In the genomic region with DNA sequence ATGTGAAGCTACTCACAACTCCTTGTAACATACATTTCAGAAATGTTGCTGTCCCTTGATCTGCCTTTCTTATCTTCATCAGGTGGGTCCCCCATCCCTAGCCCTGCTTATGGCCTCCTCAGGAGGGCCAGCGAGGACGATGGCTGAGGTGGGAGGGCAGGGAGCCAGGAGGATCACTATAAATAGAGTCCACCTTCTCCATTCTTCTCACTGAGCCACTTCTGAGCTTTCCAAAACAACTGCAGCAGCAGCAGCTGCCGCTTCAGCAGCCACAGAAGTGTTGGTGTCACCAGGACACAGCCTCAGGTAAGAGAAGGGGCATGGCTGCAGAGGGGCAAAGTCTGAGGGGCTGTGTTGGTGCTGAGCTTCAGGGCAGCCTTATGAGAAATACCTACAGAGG, we compare ENCODE assay signal across 18 cellular contexts. TPM values are rescaled to one million over a fixed set of nuclear protein-coding genes. Genes with fewer than 3 reads are reported as not detected.
DNase-seq lines count a peak whose midpoint lies in the region; ATAC-seq, FAIRE-seq and TF ChIP-seq lines count a peak whose summit lies in the region.
"Had no signal": no experiment of that assay in that cellular context is flagged by ENCODE, and none has a peak within 500 bp of the region (broad histone marks: within the 10 kb centered on the region; RNA-seq: fewer than 3 reads in every experiment).

No MANE protein-coding gene starts in this region.

- WGBS in IMR-90 (ENCODE audit: extremely low coverage in 2 of 2, insufficient read length in 1 of 2), 2 experiments = no CpG with 5 or more reads among the region's 3 CpGs
- WGBS in HepG2 (ENCODE audit: low lambda C conversion rate) = 57% methylated on average over 3 of the region's 3 CpGs

- H2BK20ac ChIP-seq in IMR-90 (ENCODE audit: low read depth, low read length) = peak overlapping the region; percentile 69

- TF ChIP-seq EP300 in HepG2 (IDR thresholded peaks at IDR 0.05; ENCODE audit: low read depth in 2 of 2, low read length in 2 of 2) (no peak), HepG2 (CRISPR knock-in tag; IDR thresholded peaks at IDR 0.05; ENCODE audit: borderline replicate concordance) (no peak)

- TF ChIP-seq RAD21 in IMR-90 (IDR thresholded peaks at IDR 0.05; ENCODE audit: low read length) = no peak
- TF ChIP-seq RAD21 in HepG2 (CRISPR knock-in tag; IDR thresholded peaks at IDR 0.05) = no peak

- H2BK5ac ChIP-seq in IMR-90 (ENCODE audit: low read depth, low read length, poor library complexity, severe bottlenecking) = no peak overlapping the region

- in situ Hi-C loops in IMR-90 (cut with MboI; ENCODE audit: low sequenced_read_pairs) = no loop called here
- in situ Hi-C loops in HepG2 (cut with HindIII; ENCODE audit: extremely low pct_ligation_motif_present, low pct_unique_long_range_greater_than_20kb) = no loop called here

- H3K4ac ChIP-seq in IMR-90 (ENCODE audit: low read depth, low read length) = peak overlapping the region; percentile 50

- no peaks in the 10 kb centered on the region for H3K27me3 ChIP-seq in IMR-90 (ENCODE audit: control insufficient read depth, insufficient read depth, low read length)
- H3K27me3 ChIP-seq in HepG2 (ENCODE audit: control insufficient read depth in 1 of 2, insufficient read depth in 2 of 2, low read length in 2 of 2) = peaks cover 0 to under 1% of the 10 kb centered on the region in 2 experiments; a peak in 1 of 5 replicates
- H3K27me3 ChIP-seq: BLaER1 had no signal

- no peak overlapping the region for H3K23ac ChIP-seq in IMR-90 (ENCODE audit: low read depth, low read length)

- H4K8ac ChIP-seq in IMR-90 (ENCODE audit: low read depth in 2 of 2, low read length in 2 of 2) = no peak overlapping the region

- peak overlapping the region; percentile 58; the same call in 1 of the 2 replicates for H4K91ac ChIP-seq in IMR-90 (ENCODE audit: insufficient read depth, low read depth, low read length)

- H2BK15ac ChIP-seq in IMR-90 (ENCODE audit: low read depth, low read length) = 0 out of 3 replicates have a peak overlapping the region, but pooled peaks have one; percentile 30

- peaks cover 24% of the 10 kb centered on the region for H3K9me1 ChIP-seq in IMR-90 (ENCODE audit: insufficient read depth, low read length)

- CTCF ChIA-PET in IMR-90 (lab: Yijun Ruan, JAX) = no interaction called here
- CTCF ChIA-PET in HepG2 (lab: Yijun Ruan, JAX; ENCODE audit: low intra/inter-chr PET ratio, low total read pairs) = no interaction called here

- no peak overlapping the region for H3K56ac ChIP-seq in IMR-90 (ENCODE audit: extremely low read depth, insufficient read depth, low read length)

- no peaks in the 10 kb centered on the region; the same call in 1 of the 2 replicates for H4K20me1 ChIP-seq in IMR-90 (ENCODE audit: insufficient read depth, low read length)
- no peaks in the 10 kb centered on the region for H4K20me1 ChIP-seq in HepG2 (ENCODE audit: insufficient read depth, low read length)
- H4K20me1 ChIP-seq: BLaER1 had no signal

- no peaks in the 10 kb centered on the region for H3K79me2 ChIP-seq in HepG2 (ENCODE audit: insufficient read depth, low read length)

- H3K27ac ChIP-seq in IMR-90 (ENCODE audit: insufficient read depth, low read length) (no peak overlapping the region), HepG2 (ENCODE audit: extremely low read length, insufficient read depth, low read length) (no peak overlapping the region)
- H3K27ac ChIP-seq: BLaER1 had no signal

- ATAC-seq in IMR-90 (ENCODE audit: low read depth) (no peak), HepG2 (no peak)
- ATAC-seq: A549 had no signal

- intact Hi-C loops in IMR-90 (cut with micrococcal nuclease) (no loop called here), HepG2 (cut with micrococcal nuclease; ENCODE audit: unreplicated experiment) (no loop called here)

- H3K4me1 ChIP-seq in IMR-90 (ENCODE audit: control insufficient read depth, insufficient read depth, low read length) (peaks cover 14% of the 10 kb centered on the region), HepG2 (ENCODE audit: insufficient read depth, low read length) (peaks cover 15% of the 10 kb centered on the region)

- no peak overlapping the region; the same call in 1 of the 2 replicates for H3K14ac ChIP-seq in IMR-90 (replicated peaks; ENCODE audit: low read depth, low read length)

- no peak overlapping the region for H3K9ac ChIP-seq in IMR-90 (ENCODE audit: low read depth, low read length)
- H3K9ac ChIP-seq in HepG2 (ENCODE audit: insufficient read depth, low read depth, low read length) = no peak overlapping the region
- H3K9ac ChIP-seq: BLaER1 had no signal

- peak overlapping the region; percentile 25; the same call in 1 of the 2 replicates for H2AK5ac ChIP-seq in IMR-90 (ENCODE audit: low read depth, low read length)

- dilution Hi-C loops in IMR-90 (cut with HindIII; ENCODE audit: low sequenced_read_pairs, unreplicated experiment) = no loop called here

- H3K9me3 ChIP-seq in IMR-90 (ENCODE audit: control insufficient read depth, insufficient read depth, low read length) = no peaks in the 10 kb centered on the region
- no peaks in the 10 kb centered on the region for H3K9me3 ChIP-seq in HepG2 (ENCODE audit: low read length)
- H3K9me3 ChIP-seq: A549, BLaER1 had no signal

- H3K4me3 ChIP-seq in IMR-90 (ENCODE audit: insufficient read depth, low read depth, low read length) (no peak overlapping the region), HepG2 (replicated peaks in 1 of 3; ENCODE audit: insufficient read depth in 1 of 3, low read depth in 2 of 3, low read length in 3 of 3) (no peak overlapping the region)
- H3K4me3 ChIP-seq: A549, BLaER1 had no signal

- no peak overlapping the region for H3K4me2 ChIP-seq in IMR-90 (ENCODE audit: low read depth, low read length)
- H3K4me2 ChIP-seq in HepG2 (ENCODE audit: low read depth, low read length) = no peak overlapping the region
- H3K4me2 ChIP-seq: A549, BLaER1 had no signal

- H2AK9ac ChIP-seq in IMR-90 (replicated peaks; ENCODE audit: low read depth, low read length, poor library complexity) = no peak overlapping the region

- H4K5ac ChIP-seq in IMR-90 (ENCODE audit: low read depth, low read length) = no peak overlapping the region

- DNase-seq in NCI-H2171 treated with DMSO at 0.1 percent for 48 hours (lab: John Stamatoyannopoulos, UW) (peak; percentile 40), NCI-H2171 (lab: John Stamatoyannopoulos, UW) (no peak), DMS53 (lab: John Stamatoyannopoulos, UW) (peak; percentile 65), IMR-90 (no peak), NCI-H748 treated with DMSO at 0.1 percent for 48 hours (lab: John Stamatoyannopoulos, UW) (peak; percentile 21), NCI-H526 treated with DMSO at 0.1 percent for 48 hours (lab: John Stamatoyannopoulos, UW) (no peak), NCI-H446 treated with DMSO at 0.1 percent for 48 hours (lab: John Stamatoyannopoulos, UW) (no peak), HepG2 (ENCODE audit: low spot score) (no peak)
- DNase-seq: CD4-positive, alpha-beta memory T cell; DND-41; H7; HFFc6; KG1; NCI-H2081; T-helper 1 cell; T-helper 9 cell had no signal

- H2BK120ac ChIP-seq in IMR-90 (ENCODE audit: low read depth, low read length) = peak overlapping the region; percentile 52; the same call in 1 of the 2 replicates

- TF ChIP-seq CTCF in IMR-90 (conservative IDR thresholded peaks at IDR 0.05; ENCODE audit: low read depth, low read length) = no peak
- no peak for TF ChIP-seq CTCF in HepG2 (CRISPR knock-in tag; IDR thresholded peaks at IDR 0.05)

- TF ChIP-seq POLR2A in IMR-90 (IDR thresholded peaks at IDR 0.05; ENCODE audit: low read depth, low read length) (no peak), HepG2 (IDR thresholded peaks at IDR 0.05; ENCODE audit: insufficient read depth in 1 of 2, low read depth in 2 of 2, low read length in 2 of 2) (no peak)

- POLR2A ChIA-PET in IMR-90 (lab: Charles Lee; ENCODE audit: unreplicated experiment) (interaction anchor here (0.5 kb wide), 1 partner anchor 843 kb away, joined by 3 read pairs; no protein-coding TSS in a partner anchor), HepG2 (lab: Yijun Ruan, JAX) (no interaction called here)

- FAIRE-seq in HepG2 (lab: Jason Lieb, UNC) = no peak
- FAIRE-seq: A549 had no signal

- H3K36me3 ChIP-seq in IMR-90 (ENCODE audit: control insufficient read depth, insufficient read depth, low read length) (no peaks in the 10 kb centered on the region), HepG2 (replicated peaks in 1 of 2; ENCODE audit: control insufficient read depth in 1 of 2, insufficient read depth in 2 of 2, low read length in 2 of 2) (no peaks in the 10 kb centered on the region)
- H3K36me3 ChIP-seq: BLaER1 had no signal

- H3K79me1 ChIP-seq in IMR-90 (ENCODE audit: low read depth in 1 of 2, low read length in 2 of 2) = peaks cover 0 to 17% of the 10 kb centered on the region in 2 experiments; a peak in 2 of 4 replicates

- BruUV-seq in IMR-90 (replicated peaks; lab: Mats Ljungman, UMichigan) = no TSS peak
- BruUV-seq in HepG2 (replicated peaks; lab: Mats Ljungman, UMichigan) = no TSS peak

- H3K18ac ChIP-seq in IMR-90 (ENCODE audit: low read depth, low read length) = no peak overlapping the region

- H2AFZ ChIP-seq in IMR-90 (replicated peaks; ENCODE audit: low read length, poor library complexity) (no peak overlapping the region), HepG2 (ENCODE audit: low read length) (no peak overlapping the region)

RNA-seq across cellular contexts. Expression of a gene that starts 53.5 kb away (rescaled TPM):
- total RNA-seq in IMR-90 (2012; rRNA removed) (43.4 and 82.8 TPM in 2 replicates), HepG2 (2016; rRNA removed; fragmentation: Illumina TruSeq; extraction: Trizol) (69.1 and 95.1 TPM in 2 replicates)
- polyA plus RNA-seq in IMR-90 (2012; rRNA removed) (56.5 and 62.9 TPM in 2 replicates), HepG2 (2011; rRNA removed) (30.1 and 48.7 TPM in 2 replicates)
- 9.9 and 21.7 TPM in 2 replicates for polyA plus RNA-seq in IMR-90 (2012; cell fraction: cytosol; rRNA removed)
- 2.4 and 19.8 TPM in 2 replicates for polyA plus RNA-seq in IMR-90 (2012; cell fraction: nucleus; rRNA removed; ENCODE audit: low replicate concordance)
- total RNA-seq in HepG2 (2016; cell fraction: cytosol; rRNA removed; fragmentation: Illumina TruSeq; extraction: Trizol; ENCODE audit: low read depth) = 28.8 and 29.6 TPM in 2 replicates
- 65.5 and 97.5 TPM in 2 replicates for total RNA-seq in HepG2 (2016; cell fraction: insoluble cytoplasmic fraction; rRNA removed; fragmentation: Illumina TruSeq; extraction: Trizol)
- 66.9 and 68.5 TPM in 2 replicates for total RNA-seq in HepG2 (2016; cell fraction: membrane; rRNA removed; fragmentation: Illumina TruSeq; extraction: Trizol)
- 35.2 and 41.2 TPM in 2 replicates for total RNA-seq in HepG2 (2016; cell fraction: nucleus; rRNA removed; fragmentation: Illumina TruSeq; extraction: Trizol)
- polyA plus RNA-seq in HepG2 (2011; cell fraction: cytosol; rRNA removed) = 25.8 and 39.9 TPM in 2 replicates
- polyA plus RNA-seq in HepG2 (2011; cell fraction: nucleus; rRNA removed) = 8.8 and 11.8 TPM in 2 replicates
- 49.7 and 63.1 TPM in 2 replicates for polyA plus RNA-seq in HepG2 (2012)
- 39.1 and 56.3 TPM in 2 replicates for polyA plus RNA-seq in HepG2 (2016; cell fraction: cytosol; fragmentation: Illumina TruSeq; extraction: Trizol; ENCODE audit: low read depth)
- 131 and 136 TPM in 2 replicates for polyA plus RNA-seq in HepG2 (2016; cell fraction: insoluble cytoplasmic fraction; fragmentation: Illumina TruSeq; extraction: Trizol; ENCODE audit: low read depth)
- polyA plus RNA-seq in HepG2 (2016; cell fraction: membrane; fragmentation: Illumina TruSeq; extraction: Trizol; ENCODE audit: low read depth) = 79.6 and 85.2 TPM in 2 replicates
- polyA plus RNA-seq in HepG2 (2016; cell fraction: nucleus; fragmentation: Illumina TruSeq; extraction: Trizol; ENCODE audit: insufficient read depth, low read depth) = 57.6 and 59.2 TPM in 2 replicates
- 7.5 and 12.4 TPM in 2 replicates for polyA minus RNA-seq in HepG2 (2011; rRNA and poly(A)+ RNA removed; ENCODE audit: low replicate concordance)
- polyA minus RNA-seq in HepG2 (2011; cell fraction: cytosol; rRNA and poly(A)+ RNA removed) = 15.1 and 18.6 TPM in 2 replicates
- polyA minus RNA-seq in HepG2 (2011; cell fraction: nucleus; rRNA and poly(A)+ RNA removed) = 26.4 and 28.3 TPM in 2 replicates

RNA-seq across cellular contexts. Expression of a gene that starts 53.6 kb away (rescaled TPM):
- total RNA-seq in IMR-90 (2012; rRNA removed) (6.5 and 16.1 TPM in 2 replicates), HepG2 (2016; rRNA removed; fragmentation: Illumina TruSeq; extraction: Trizol) (18.4 and 25.6 TPM in 2 replicates)
- polyA plus RNA-seq in IMR-90 (2012; rRNA removed) (8.8 and 9.1 TPM in 2 replicates), HepG2 (2011; rRNA removed) (7.0 and 7.2 TPM in 2 replicates)
- polyA plus RNA-seq in IMR-90 (2012; cell fraction: cytosol; rRNA removed) = 2.5 and 4.2 TPM in 2 replicates
- polyA plus RNA-seq in IMR-90 (2012; cell fraction: nucleus; rRNA removed; ENCODE audit: low replicate concordance) = 3.7 and 5.7 TPM in 2 replicates
- 7.5 and 9.5 TPM in 2 replicates for total RNA-seq in HepG2 (2016; cell fraction: cytosol; rRNA removed; fragmentation: Illumina TruSeq; extraction: Trizol; ENCODE audit: low read depth)
- 19.5 and 23.0 TPM in 2 replicates for total RNA-seq in HepG2 (2016; cell fraction: insoluble cytoplasmic fraction; rRNA removed; fragmentation: Illumina TruSeq; extraction: Trizol)
- total RNA-seq in HepG2 (2016; cell fraction: membrane; rRNA removed; fragmentation: Illumina TruSeq; extraction: Trizol) = 16.9 and 19.2 TPM in 2 replicates
- total RNA-seq in HepG2 (2016; cell fraction: nucleus; rRNA removed; fragmentation: Illumina TruSeq; extraction: Trizol) = 15.5 and 17.1 TPM in 2 replicates
- 2.9 and 4.4 TPM in 2 replicates for polyA plus RNA-seq in HepG2 (2011; cell fraction: cytosol; rRNA removed)
- polyA plus RNA-seq in HepG2 (2011; cell fraction: nucleus; rRNA removed) = 4.1 and 20.5 TPM in 2 replicates
- 16.1 and 22.5 TPM in 2 replicates for polyA plus RNA-seq in HepG2 (2012)
- polyA plus RNA-seq in HepG2 (2016; cell fraction: cytosol; fragmentation: Illumina TruSeq; extraction: Trizol; ENCODE audit: low read depth) = 7.0 and 8.2 TPM in 2 replicates
- 26.6 and 31.1 TPM in 2 replicates for polyA plus RNA-seq in HepG2 (2016; cell fraction: insoluble cytoplasmic fraction; fragmentation: Illumina TruSeq; extraction: Trizol; ENCODE audit: low read depth)
- 13.3 and 15.5 TPM in 2 replicates for polyA plus RNA-seq in HepG2 (2016; cell fraction: membrane; fragmentation: Illumina TruSeq; extraction: Trizol; ENCODE audit: low read depth)
- polyA plus RNA-seq in HepG2 (2016; cell fraction: nucleus; fragmentation: Illumina TruSeq; extraction: Trizol; ENCODE audit: insufficient read depth, low read depth) = 21.6 and 23.0 TPM in 2 replicates
- polyA minus RNA-seq in HepG2 (2011; rRNA and poly(A)+ RNA removed; ENCODE audit: low replicate concordance) = 7.3 and 7.5 TPM in 2 replicates
- 4.5 and 5.5 TPM in 2 replicates for polyA minus RNA-seq in HepG2 (2011; cell fraction: cytosol; rRNA and poly(A)+ RNA removed)
- polyA minus RNA-seq in HepG2 (2011; cell fraction: nucleus; rRNA and poly(A)+ RNA removed) = 32.3 and 43.6 TPM in 2 replicates

RNA-seq across cellular contexts. Expression of a gene that starts 58.0 kb away (rescaled TPM):
- total RNA-seq in IMR-90 (2012; rRNA removed) (162 and 172 TPM in 2 replicates), HepG2 (2016; rRNA removed; fragmentation: Illumina TruSeq; extraction: Trizol) (11.5 and 17.3 TPM in 2 replicates)
- polyA plus RNA-seq in IMR-90 (2012; rRNA removed) (176 and 230 TPM in 2 replicates), HepG2 (2011; rRNA removed) (14.0 and 18.5 TPM in 2 replicates)
- 168 and 220 TPM in 2 replicates for polyA plus RNA-seq in IMR-90 (2012; cell fraction: cytosol; rRNA removed)
- 530 and 567 TPM in 2 replicates for polyA plus RNA-seq in IMR-90 (2012; cell fraction: nucleus; rRNA removed; ENCODE audit: low replicate concordance)
- total RNA-seq in HepG2 (2016; cell fraction: cytosol; rRNA removed; fragmentation: Illumina TruSeq; extraction: Trizol; ENCODE audit: low read depth) = 1.3 and 1.8 TPM in 2 replicates
- total RNA-seq in HepG2 (2016; cell fraction: insoluble cytoplasmic fraction; rRNA removed; fragmentation: Illumina TruSeq; extraction: Trizol) = 10.0 and 18.3 TPM in 2 replicates
- 5.3 and 5.6 TPM in 2 replicates for total RNA-seq in HepG2 (2016; cell fraction: membrane; rRNA removed; fragmentation: Illumina TruSeq; extraction: Trizol)
- total RNA-seq in HepG2 (2016; cell fraction: nucleus; rRNA removed; fragmentation: Illumina TruSeq; extraction: Trizol) = 25.6 and 30.4 TPM in 2 replicates
- polyA plus RNA-seq in HepG2 (2011; cell fraction: cytosol; rRNA removed) = 7.7 and 10.7 TPM in 2 replicates
- 39.3 and 76.1 TPM in 2 replicates for polyA plus RNA-seq in HepG2 (2011; cell fraction: nucleus; rRNA removed)
- 5.4 and 7.4 TPM in 2 replicates for polyA plus RNA-seq in HepG2 (2012)
- polyA plus RNA-seq in HepG2 (2016; cell fraction: cytosol; fragmentation: Illumina TruSeq; extraction: Trizol; ENCODE audit: low read depth) = 0.38 and 0.55 TPM in 2 replicates
- polyA plus RNA-seq in HepG2 (2016; cell fraction: insoluble cytoplasmic fraction; fragmentation: Illumina TruSeq; extraction: Trizol; ENCODE audit: low read depth) = 8.6 and 12.7 TPM in 2 replicates
- 1.5 and 1.7 TPM in 2 replicates for polyA plus RNA-seq in HepG2 (2016; cell fraction: membrane; fragmentation: Illumina TruSeq; extraction: Trizol; ENCODE audit: low read depth)
- 19.3 and 21.2 TPM in 2 replicates for polyA plus RNA-seq in HepG2 (2016; cell fraction: nucleus; fragmentation: Illumina TruSeq; extraction: Trizol; ENCODE audit: insufficient read depth, low read depth)
- 47.5 and 50.2 TPM in 2 replicates for polyA minus RNA-seq in HepG2 (2011; rRNA and poly(A)+ RNA removed; ENCODE audit: low replicate concordance)
- polyA minus RNA-seq in HepG2 (2011; cell fraction: cytosol; rRNA and poly(A)+ RNA removed) = 12.3 and 13.8 TPM in 2 replicates
- polyA minus RNA-seq in HepG2 (2011; cell fraction: nucleus; rRNA and poly(A)+ RNA removed) = 44.1 and 53.9 TPM in 2 replicates

Comparison
In these comparisons a context has a peak if more than half of its experiments do, and no peak if none do; other contexts are left out.
1. DNase-seq: peak in NCI-H2171 treated with DMSO at 0.1 percent for 48 hours (single experiment), DMS53 (single experiment) and NCI-H748 treated with DMSO at 0.1 percent for 48 hours (single experiment); none in NCI-H2171 (single experiment), IMR-90 (single experiment), NCI-H526 treated with DMSO at 0.1 percent for 48 hours (single experiment), NCI-H446 treated with DMSO at 0.1 percent for 48 hours (single experiment) and HepG2 (single experiment).